In genomic region chr2:33209976-33210375, GRCh38 we compare ENCODE assay signal across 16 cellular contexts.
A peak's percentile ranks its signal among the peaks of the same experiment; 100 is the strongest.
DNase-seq lines count a peak whose midpoint lies in the region; ATAC-seq lines count a peak whose summit lies in the region.
"Had no signal": no experiment of that assay in that cellular context is flagged by ENCODE, and none has a peak within 500 bp of the region (broad histone marks: within the 10 kb centered on the region; RNA-seq: fewer than 3 reads in every experiment).

No MANE protein-coding gene starts in this region.

- DNase-seq in CD8-positive, alpha-beta memory T cell = no peak
- peak; percentile 52 for DNase-seq in NCI-H226
- DNase-seq in dermis blood vessel endothelial cell = peak; percentile 51
- DNase-seq in activated CD4-positive, alpha-beta T cell treated with anti-CD3 and anti-CD28 coated beads, Interleukin-2, amount 50 U/mL, for 1 hour = no peak
- DNase-seq in CD1c-positive myeloid dendritic cell (ENCODE audit: extremely low spot score) = no peak
- DNase-seq: activated CD4-positive, alpha-beta T cell treated with anti-CD3 and anti-CD28 coated beads for 4 hours; NCI-H446; PC-9; stimulated activated CD4-positive, alpha-beta T cell treated with anti-CD3 and anti-CD28 coated beads, Interleukin-1b, Interleukin-23, amount 100 ng/mL, for 48 hours; T-helper 17 cell had no signal

- H3K9me3 ChIP-seq in CD8-positive, alpha-beta memory T cell (ENCODE audit: low read length) = no peaks in the 10 kb centered on the region
- H3K9me3 ChIP-seq in muscle layer of duodenum (ENCODE audit: control insufficient read depth in 1 of 2, low read length in 2 of 2) = no peaks in the 10 kb centered on the region

- peaks cover 2 to 3% of the 10 kb centered on the region in 2 donors for H3K27me3 Mint-ChIP-seq in CD8-positive, alpha-beta memory T cell
- H3K27me3 Mint-ChIP-seq: brain had no signal

- H3K4me1 ChIP-seq in CD8-positive, alpha-beta memory T cell (ENCODE audit: insufficient read depth, low read length) = no peaks in the 10 kb centered on the region
- peaks cover 10 to 16% of the 10 kb centered on the region in 2 donors for H3K4me1 ChIP-seq in muscle layer of duodenum (ENCODE audit: control insufficient read depth in 1 of 2, insufficient read depth in 2 of 2, low read length in 2 of 2)

- POLR2A ChIA-PET in CD8-positive, alpha-beta memory T cell (lab: Charles Lee) = no interaction called here

- CTCF ChIA-PET in CD8-positive, alpha-beta memory T cell (lab: Charles Lee) = no interaction called here

- H3K27ac Mint-ChIP-seq in CD8-positive, alpha-beta memory T cell = peak overlapping the region in 1 of 8 donors; percentile 92
- H3K27ac Mint-ChIP-seq: GM23338, mesothelial cell of epicardium, T-helper 17 cell had no signal

- ATAC-seq in GM19397 (IDR thresholded peaks at IDR 0.05; ENCODE audit: unreplicated experiment) (no peak), HG03095 (IDR thresholded peaks at IDR 0.05; ENCODE audit: unreplicated experiment) (no peak)
- ATAC-seq: T-helper 17 cell had no signal

- H3K9me3 Mint-ChIP-seq in CD8-positive, alpha-beta memory T cell = no peaks in the 10 kb centered on the region
- H3K9me3 Mint-ChIP-seq: brain, GM23338, mesothelial cell of epicardium had no signal

- no peak overlapping the region for H3K4me3 Mint-ChIP-seq in CD8-positive, alpha-beta memory T cell
- H3K4me3 Mint-ChIP-seq: brain, GM23338, mesothelial cell of epicardium, T-helper 17 cell had no signal

- no peaks in the 10 kb centered on the region for H3K4me1 Mint-ChIP-seq in CD8-positive, alpha-beta memory T cell

- H3K27me3 ChIP-seq in CD8-positive, alpha-beta memory T cell (ENCODE audit: insufficient read depth, low read length, poor library complexity, severe bottlenecking) = no peaks in the 10 kb centered on the region
- H3K27me3 ChIP-seq in muscle layer of duodenum (ENCODE audit: low read depth, low read length) = no peaks in the 10 kb centered on the region

- H3K4me3 ChIP-seq in CD8-positive, alpha-beta memory T cell (ENCODE audit: low read length) = no peak overlapping the region
- H3K4me3 ChIP-seq in muscle layer of duodenum (ENCODE audit: low read depth in 1 of 2, low read length in 2 of 2) = no peak overlapping the region
- H3K4me3 ChIP-seq: GM23338, PC-9 had no signal

- no peaks in the 10 kb centered on the region for H3K36me3 ChIP-seq in CD8-positive, alpha-beta memory T cell (ENCODE audit: insufficient read depth, low read length)
- H3K36me3 ChIP-seq in muscle layer of duodenum (ENCODE audit: control insufficient read depth in 1 of 2, insufficient read depth in 2 of 2, low read length in 2 of 2) = no peaks in the 10 kb centered on the region

- H3K36me3 Mint-ChIP-seq in CD8-positive, alpha-beta memory T cell = no peaks in the 10 kb centered on the region

- peak overlapping the region; percentile 6 for H3K27ac ChIP-seq in CD8-positive, alpha-beta memory T cell (ENCODE audit: low read depth, low read length)
- peak overlapping the region; percentile 61 for H3K27ac ChIP-seq in muscle layer of duodenum (ENCODE audit: low read length)
- H3K27ac ChIP-seq: PC-9 had no signal

Comparison
In these comparisons a context has a peak if more than half of its experiments do, and no peak if none do; other contexts are left out.
1. DNase-seq: peak in NCI-H226 (single experiment) and dermis blood vessel endothelial cell (single experiment); none in CD8-positive, alpha-beta memory T cell (0 of 5), activated CD4-positive, alpha-beta T cell treated with anti-CD3 and anti-CD28 coated beads, Interleukin-2, amount 50 U/mL, for 1 hour (single experiment) and CD1c-positive myeloid dendritic cell (single experiment).